ENCODE assay signal across 8 cellular contexts in genomic region chr11:123056835-123057491, GRCh38. TPM values are rescaled to one million over a fixed set of nuclear protein-coding genes. Genes with fewer than 3 reads are reported as not detected.
A peak's percentile ranks its signal among the peaks of the same experiment; 100 is the strongest.
DNase-seq lines count a peak whose midpoint lies in the region; ATAC-seq and TF ChIP-seq lines count a peak whose summit lies in the region.

No MANE protein-coding gene starts in this region.

- H3K4me1 ChIP-seq in Caco-2 = peaks cover 17% of the 10 kb centered on the region

- CTCF ChIA-PET in Caco-2 (lab: Charles Lee) = interaction anchor here (0.7 to 1.1 kb wide), 2 partner anchors 10 to 190 kb away, joined by 3 read pairs; no protein-coding TSS in a partner anchor

- intact Hi-C loops in Caco-2 (cut with micrococcal nuclease; ENCODE audit: unreplicated experiment) (no loop called here), sciatic nerve (cut with DNase I) (no loop called here)

- ATAC-seq in activated T-helper 17 cell treated with anti-CD3 and anti-CD28 coated beads, Interleukin-2, amount 50 U/mL, for 72 hours (replicated peaks) = no peak
- ATAC-seq in naive thymus-derived CD8-positive, alpha-beta T cell = no peak
- no peak for ATAC-seq in sciatic nerve
- no peak for ATAC-seq in GM19467 (IDR thresholded peaks at IDR 0.05; ENCODE audit: unreplicated experiment)

- H3K36me3 ChIP-seq in Caco-2 (ENCODE audit: control insufficient read depth, insufficient read depth, low read length) (peaks cover 34% of the 10 kb centered on the region), H7 (replicated peaks; ENCODE audit: control insufficient read depth, insufficient read depth, low read length) (peaks cover 48% of the 10 kb centered on the region)

- TF ChIP-seq CTCF in Caco-2 (IDR thresholded peaks at IDR 0.05; ENCODE audit: insufficient read depth in 1 of 2, low read depth in 1 of 2, low read length in 1 of 2, severe bottlenecking in 1 of 2, unreplicated experiment in 1 of 2) = no peak

- H3K27me3 Mint-ChIP-seq in Caco-2 (ENCODE audit: insufficient read depth, unreplicated experiment) = no peaks in the 10 kb centered on the region
- H3K27me3 Mint-ChIP-seq in activated T-helper 17 cell treated with anti-CD3 and anti-CD28 coated beads, Interleukin-2, amount 50 U/mL, for 72 hours = no peaks in the 10 kb centered on the region
- H3K27me3 Mint-ChIP-seq in naive thymus-derived CD8-positive, alpha-beta T cell = no peaks in the 10 kb centered on the region

- H3K36me3 Mint-ChIP-seq in Caco-2 (ENCODE audit: insufficient read depth, unreplicated experiment) = peaks cover 95% of the 10 kb centered on the region
- H3K36me3 Mint-ChIP-seq in activated T-helper 17 cell treated with anti-CD3 and anti-CD28 coated beads, Interleukin-2, amount 50 U/mL, for 72 hours (ENCODE audit: low read depth) = peaks cover 89% of the 10 kb centered on the region
- peaks cover 41 to 97% (median 53%) of the 10 kb centered on the region in 3 donors for H3K36me3 Mint-ChIP-seq in naive thymus-derived CD8-positive, alpha-beta T cell

- H3K9me3 Mint-ChIP-seq in Caco-2 (ENCODE audit: unreplicated experiment) = no peaks in the 10 kb centered on the region
- H3K9me3 Mint-ChIP-seq in activated T-helper 17 cell treated with anti-CD3 and anti-CD28 coated beads, Interleukin-2, amount 50 U/mL, for 72 hours = no peaks in the 10 kb centered on the region
- H3K9me3 Mint-ChIP-seq in naive thymus-derived CD8-positive, alpha-beta T cell = peaks cover 0 to 2% (median 0%) of the 10 kb centered on the region in 9 donors

- DNase-seq in Caco-2 (peak in 1 of 2 experiments; percentile 35), HK-2 (ENCODE audit: unreplicated experiment) (peak; percentile 3), sciatic nerve (ENCODE audit: low spot score) (no peak), H7 (no peak)
- DNase-seq in naive thymus-derived CD8-positive, alpha-beta T cell = no peak
- DNase-seq in stimulated activated CD4-positive, alpha-beta T cell treated with anti-CD3 and anti-CD28 coated beads, Interleukin-2, amount 100 ng/mL, for 24 hours = no peak

- H3K4me3 ChIP-seq in Caco-2 (ENCODE audit: low read depth, low read length) (no peak overlapping the region), H7 (ENCODE audit: insufficient read depth, low read depth, low read length) (no peak overlapping the region)

- BruUV-seq in Caco-2 (replicated peaks; lab: Mats Ljungman, UMichigan) = no TSS peak

- POLR2A ChIA-PET in Caco-2 (lab: Charles Lee) = no interaction called here
- POLR2A ChIA-PET in naive thymus-derived CD8-positive, alpha-beta T cell (lab: Charles Lee) = interaction anchor here (0.6 to 15.2 kb wide), 7 partner anchors 12 to 55 kb away, joined by 3 to 220 read pairs (median 5); no protein-coding TSS in a partner anchor

- peaks cover 31% of the 10 kb centered on the region for H3K4me1 Mint-ChIP-seq in Caco-2 (ENCODE audit: low read depth, unreplicated experiment)
- peaks cover 24% of the 10 kb centered on the region for H3K4me1 Mint-ChIP-seq in activated T-helper 17 cell treated with anti-CD3 and anti-CD28 coated beads, Interleukin-2, amount 50 U/mL, for 72 hours
- peaks cover 43 to 79% (median 75%) of the 10 kb centered on the region in 4 donors for H3K4me1 Mint-ChIP-seq in naive thymus-derived CD8-positive, alpha-beta T cell

- H3K27me3 ChIP-seq in Caco-2 (replicated peaks; ENCODE audit: control insufficient read depth, insufficient read depth, low read length) (no peaks in the 10 kb centered on the region), H7 (ENCODE audit: control insufficient read depth, insufficient read depth, low read length) (no peaks in the 10 kb centered on the region)

- no peak overlapping the region for H3K4me3 Mint-ChIP-seq in Caco-2 (ENCODE audit: unreplicated experiment)
- H3K4me3 Mint-ChIP-seq in activated T-helper 17 cell treated with anti-CD3 and anti-CD28 coated beads, Interleukin-2, amount 50 U/mL, for 72 hours = peak overlapping the region; percentile 100
- peak overlapping the region; percentile 40 to 100 (median 98) for H3K4me3 Mint-ChIP-seq in naive thymus-derived CD8-positive, alpha-beta T cell

- no peaks in the 10 kb centered on the region for H3K9me3 ChIP-seq in Caco-2

- peak overlapping the region; percentile 68 for H3K27ac Mint-ChIP-seq in Caco-2 (ENCODE audit: unreplicated experiment)
- peak overlapping the region; percentile 100 for H3K27ac Mint-ChIP-seq in activated T-helper 17 cell treated with anti-CD3 and anti-CD28 coated beads, Interleukin-2, amount 50 U/mL, for 72 hours
- H3K27ac Mint-ChIP-seq in naive thymus-derived CD8-positive, alpha-beta T cell = peak overlapping the region; percentile 64 to 100 (median 97)

RNA-seq across cellular contexts. Expression of gene HSPA8, which starts 5.0 kb away (rescaled TPM):
- total RNA-seq in Caco-2 (2022) = 1,923 and 2,051 TPM in 2 replicates
- total RNA-seq in activated T-helper 17 cell treated with anti-CD3 and anti-CD28 coated beads, Interleukin-2, amount 50 U/mL, for 72 hours = 1,000 to 10,000 TPM; 1,670 to 3,247 TPM
- 100 to 1,000 TPM; 892 to 941 TPM for total RNA-seq in naive thymus-derived CD8-positive, alpha-beta T cell
- 1,000 to 10,000 TPM; 1,075 to 1,399 (median 1,151) TPM for polyA plus RNA-seq in naive thymus-derived CD8-positive, alpha-beta T cell
- total RNA-seq in sciatic nerve = 565 TPM
- 2,498 and 3,375 TPM in 2 replicates for total RNA-seq in H7 (2014; rRNA removed; shearing (Covaris generic))
